Comparison of ENCODE assay signal across 8 cellular contexts in genomic region chr5:139690385-139691274, GRCh38. TPM values are rescaled to one million over a fixed set of nuclear protein-coding genes. Genes with fewer than 3 reads are reported as not detected.
DNase-seq lines count a peak whose midpoint lies in the region; ATAC-seq, FAIRE-seq and TF ChIP-seq lines count a peak whose summit lies in the region.

No MANE protein-coding gene starts in this region.

- TF ChIP-seq EP300 in stomach (IDR thresholded peaks at IDR 0.05), result no peak

- H3K27ac ChIP-seq in HUES6 (ENCODE audit: low read depth, low read length), result no peak overlapping the region
- H3K27ac ChIP-seq in kidney (ENCODE audit: low read depth in 2 of 2, low read length in 2 of 2), result peak overlapping the region; percentile 20 to 51
- peak overlapping the region in 4 of 5 donors; percentile 55 to 63 (median 56) for H3K27ac ChIP-seq in stomach

- WGBS in stomach, 5 donors, result 23 to 35% (median 29%) methylated on average over 12 to 20 of the region's 20 CpGs

- H3K9me3 ChIP-seq in HUES6 (ENCODE audit: control insufficient read depth, insufficient read depth, low read depth, low read length) (no peaks in the 10 kb centered on the region), kidney (ENCODE audit: control insufficient read depth in 1 of 2, low read length in 2 of 2) (no peaks in the 10 kb centered on the region), stomach (no peaks in the 10 kb centered on the region)

- DNase-seq in astrocyte of the hippocampus (ENCODE audit: low read depth, low spot score) (peak; percentile 89), kidney (peak; percentile 89), stomach (no peak), dedifferentiated amniotic fluid mesenchymal stem cell (ENCODE audit: extremely low spot score) (no peak)
- no peak for DNase-seq in activated CD8-positive, alpha-beta memory T cell treated with anti-CD3 and anti-CD28 coated beads, Interleukin-2, amount 50 U/mL, for 48 hours
- DNase-seq in activated T-cell treated with anti-CD3 and anti-CD28 coated beads, Interleukin-2, amount 50 U/mL, for 1 hour, result no peak

- ATAC-seq in HG03439 (IDR thresholded peaks at IDR 0.05; ENCODE audit: unreplicated experiment), result no peak

- TF ChIP-seq CTCF in kidney (IDR thresholded peaks at IDR 0.05; ENCODE audit: borderline replicate concordance, extremely low read depth, insufficient read depth), result no peak
- TF ChIP-seq CTCF in stomach (IDR thresholded peaks at IDR 0.05), result no peak

- no peak for FAIRE-seq in kidney (lab: Jason Lieb, UNC)

- H3K9ac ChIP-seq in HUES6 (ENCODE audit: low read length), result peak overlapping the region; percentile 15
- peak overlapping the region in 1 of 2 donors; percentile 48 for H3K9ac ChIP-seq in kidney (ENCODE audit: low read length in 2 of 2)

- peaks cover 9% of the 10 kb centered on the region; the same call in 1 of the 2 replicates for H3K36me3 ChIP-seq in HUES6 (ENCODE audit: control insufficient read depth, insufficient read depth, low read length)
- H3K36me3 ChIP-seq in kidney (ENCODE audit: control insufficient read depth in 1 of 2, insufficient read depth in 2 of 2, low read length in 2 of 2), result peaks cover 0 to 1% of the 10 kb centered on the region in 2 donors
- H3K36me3 ChIP-seq in stomach, result no peaks in the 10 kb centered on the region

- no peak for TF ChIP-seq POLR2A in stomach (IDR thresholded peaks at IDR 0.05)

- H3K27me3 ChIP-seq in HUES6 (ENCODE audit: control insufficient read depth, insufficient read depth, low read length) (no peaks in the 10 kb centered on the region), stomach (no peaks in the 10 kb centered on the region)

- intact Hi-C loops in kidney (cut with DNase I) (no loop called here), stomach (cut with DNase I; ENCODE audit: low total_unique reads) (loop anchor here (5.0 to 10.0 kb wide), 2 partner anchors 58 to 74 kb away; no protein-coding TSS in a partner anchor)

- H3K4me1 ChIP-seq in HUES6 (ENCODE audit: control insufficient read depth, insufficient read depth, low read length) (peaks cover 65% of the 10 kb centered on the region), kidney (ENCODE audit: control insufficient read depth in 1 of 2, insufficient read depth in 1 of 2, low read depth in 1 of 2, low read length in 2 of 2) (peaks cover 9 to 37% of the 10 kb centered on the region in 2 donors), stomach (peaks cover 45 to 73% (median 57%) of the 10 kb centered on the region in 4 donors)

- H3K4me3 ChIP-seq in HUES6 (ENCODE audit: low read depth, low read length), result no peak overlapping the region
- no peak overlapping the region for H3K4me3 ChIP-seq in kidney (ENCODE audit: low read length in 2 of 2)
- no peak overlapping the region for H3K4me3 ChIP-seq in stomach

RNA-seq across cellular contexts. Expression of gene CXXC5, which starts 42.5 kb away (rescaled TPM):
- total RNA-seq in kidney (122 TPM), stomach (100 to 1,000 TPM in 1 of 5 donors, 10 to 100 TPM in 4; 25.9 to 101 (median 32.7) TPM)
- polyA plus RNA-seq in kidney (ENCODE audit: insufficient read depth, low read depth, low replicate concordance) (116 TPM), stomach (10 to 100 TPM; 18.3 to 26.3 (median 22.2) TPM)

Comparison
In these comparisons a context has a peak if more than half of its experiments do, and no peak if none do; other contexts are left out.
1. DNase-seq: peak in astrocyte of the hippocampus (single experiment) and kidney (single experiment); none in stomach (single experiment), dedifferentiated amniotic fluid mesenchymal stem cell (single experiment), activated CD8-positive, alpha-beta memory T cell treated with anti-CD3 and anti-CD28 coated beads, Interleukin-2, amount 50 U/mL, for 48 hours (single experiment) and activated T-cell treated with anti-CD3 and anti-CD28 coated beads, Interleukin-2, amount 50 U/mL, for 1 hour (single experiment).